8 cellular contexts compared by ENCODE assay signal in the genomic region with DNA sequence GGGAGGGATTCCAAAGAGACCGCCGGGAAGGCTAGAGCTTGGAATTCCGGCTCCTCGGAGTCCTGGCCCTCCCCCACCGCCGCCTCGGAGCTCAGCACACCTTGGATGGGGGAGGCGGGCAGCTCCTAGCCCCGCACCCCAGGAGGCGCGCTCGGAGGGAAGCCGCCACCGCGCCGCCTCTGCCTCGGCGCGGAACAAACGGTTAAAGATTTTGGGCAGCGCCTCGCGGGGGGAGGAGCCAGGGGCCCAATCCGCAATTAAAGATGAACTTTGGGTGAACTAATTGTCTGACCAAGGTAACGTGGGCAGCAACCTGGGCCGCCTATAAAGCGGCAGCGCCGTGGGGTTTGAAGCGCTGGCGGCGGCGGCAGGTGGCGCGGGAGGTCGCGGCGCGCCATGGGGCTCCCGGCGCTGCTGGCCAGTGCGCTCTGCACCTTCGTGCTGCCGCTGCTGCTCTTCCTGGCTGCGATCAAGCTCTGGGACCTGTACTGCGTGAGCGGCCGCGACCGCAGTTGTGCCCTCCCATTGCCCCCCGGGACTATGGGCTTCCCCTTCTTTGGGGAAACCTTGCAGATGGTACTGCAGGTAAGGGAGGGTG. TPM values are rescaled to one million over a fixed set of nuclear protein-coding genes. Genes with fewer than 3 reads are reported as not detected.
DNase-seq lines count a peak whose midpoint lies in the region; ATAC-seq, FAIRE-seq and TF ChIP-seq lines count a peak whose summit lies in the region.

Gene CYP26A1 (plus strand): TSS at position 355 of the 598 bp plus-strand sequence. CDS start 42 bp downstream, at position 397.

- peaks cover 3% of the 10 kb centered on the region for H3K4me1 ChIP-seq in endodermal cell (ENCODE audit: control insufficient read depth, insufficient read depth, low read length)
- peaks cover 10 to 15% (median 10%) of the 10 kb centered on the region in 3 donors for H3K4me1 ChIP-seq in pancreas

- WGBS in endodermal cell (ENCODE audit: insufficient coverage in 1 of 2, insufficient read length in 1 of 2), 2 experiments: 0 to 1% methylated on average over 34 to 51 of the region's 51 CpGs
- WGBS in pancreas, 2 donors: 1% methylated on average over 47 to 51 of the region's 51 CpGs

- H3K4me3 Mint-ChIP-seq in endodermal cell: peak within 1 kb of the TSS; percentile 99

- no peak for TF ChIP-seq CTCF in GM06990 (IDR thresholded peaks at IDR 0.05; ENCODE audit: insufficient read depth, low read length, poor library complexity, severe bottlenecking)
- TF ChIP-seq CTCF in endodermal cell (conservative IDR thresholded peaks at IDR 0.05): no peak
- no peak for TF ChIP-seq CTCF in pancreas (IDR thresholded peaks at IDR 0.05)

- no peak for FAIRE-seq in pancreas (lab: Jason Lieb, UNC)

- H3K4me3 ChIP-seq in GM06990 (replicated peaks; ENCODE audit: low read depth, low read length) (peak within 1 kb of the TSS; percentile 40), endodermal cell (ENCODE audit: low read length) (peak within 1 kb of the TSS; percentile 93), pancreas (peak within 1 kb of the TSS in 3 of 4 donors; percentile 6 to 52 (median 28))

- H3K27ac ChIP-seq in endodermal cell (ENCODE audit: low read depth, low read length) (peak within 1 kb of the TSS; percentile 18), pancreas (no peak within 1 kb of the TSS)

- H3K4me1 Mint-ChIP-seq in endodermal cell: peaks cover 23% of the 10 kb centered on the region

- ATAC-seq in pancreas (peak in 3 of 4 donors; percentile 9 to 24 (median 17)), GM21619 (IDR thresholded peaks at IDR 0.05; ENCODE audit: unreplicated experiment) (no peak), GM21390 (IDR thresholded peaks at IDR 0.05; ENCODE audit: unreplicated experiment) (no peak), GM21381 (IDR thresholded peaks at IDR 0.05; ENCODE audit: unreplicated experiment) (no peak)

- intact Hi-C loops in pancreas (cut with DNase I): no loop called here

- H3K27me3 ChIP-seq in GM06990 (replicated peaks; ENCODE audit: control insufficient read depth, insufficient read depth, low read length): peaks cover 13% of the 10 kb centered on the region
- peaks cover 27% of the 10 kb centered on the region for H3K27me3 ChIP-seq in endodermal cell (ENCODE audit: control insufficient read depth, insufficient read depth, low read length, poor library complexity, severe bottlenecking)
- H3K27me3 ChIP-seq in pancreas: peaks cover 0 to 23% (median 13%) of the 10 kb centered on the region in 4 donors

- H3K9me3 ChIP-seq in endodermal cell (ENCODE audit: control insufficient read depth, low read length) (no peaks in the 10 kb centered on the region), pancreas (no peaks in the 10 kb centered on the region)

- no peak for DNase-seq in GM06990 (ENCODE audit: extremely low read depth, insufficient read length)
- peak; percentile 68 for DNase-seq in NCI-H69 (lab: John Stamatoyannopoulos, UW)
- DNase-seq in endodermal cell: peak; percentile 93
- DNase-seq in pancreas: peak in 2 of 6 donors; percentile 59 to 65
- DNase-seq in middle frontal gyrus (ENCODE audit: extremely low spot score, low spot score): no peak

- no peaks in the 10 kb centered on the region for H3K36me3 ChIP-seq in GM06990 (ENCODE audit: control insufficient read depth, insufficient read depth, low read length)
- H3K36me3 ChIP-seq in endodermal cell (ENCODE audit: control insufficient read depth, insufficient read depth, low read length): peaks cover 43% of the 10 kb centered on the region
- no peaks in the 10 kb centered on the region for H3K36me3 ChIP-seq in pancreas

- H3K27ac Mint-ChIP-seq in endodermal cell: peak within 1 kb of the TSS; percentile 90

- peaks cover 2% of the 10 kb centered on the region for H3K9me3 Mint-ChIP-seq in endodermal cell

- H3K36me3 Mint-ChIP-seq in endodermal cell (ENCODE audit: low read depth): peaks cover 36% of the 10 kb centered on the region

- peak within 1 kb of the TSS; percentile 98 for H3K9ac ChIP-seq in endodermal cell (ENCODE audit: extremely low read depth, low read length, poor library complexity, severe bottlenecking)

- peaks cover 64% of the 10 kb centered on the region for H3K27me3 Mint-ChIP-seq in endodermal cell (ENCODE audit: insufficient read depth)

RNA-seq across cellular contexts. Expression of gene CYP26A1, which starts in this region (rescaled TPM):
- total RNA-seq in endodermal cell (100 to 1,000 TPM; 800 to 857 TPM), pancreas (not detected)
- polyA plus RNA-seq in endodermal cell (2013, experiment 1 of 2): 184 TPM
- 223 TPM for polyA plus RNA-seq in endodermal cell (2013, experiment 2 of 2)
- polyA plus RNA-seq in pancreas: under 1 TPM; 0.11 to 0.35 TPM

Comparison
In these comparisons a context has a peak if more than half of its experiments do, and no peak if none do; other contexts are left out.
1. RNA of gene CYP26A1 (total RNA-seq): 800 to 857 TPM in endodermal cell; not detected in pancreas; every median in the first group is over 100 times any median in the second.
2. Peak in ATAC-seq and H3K4me3 ChIP-seq in pancreas; RNA of the gene not detected or under 1 TPM.
3. DNase-seq: peak in NCI-H69 (single experiment) and endodermal cell (single experiment); none in GM06990 (single experiment) and middle frontal gyrus (single experiment).
4. H3K4me3 ChIP-seq: peak in every context shown above with its lines; median percentile 93 in endodermal cell; 40 in GM06990; 28 in pancreas.